In genomic region chr5:79890871-79891249, GRCh38 we compare ENCODE assay signal across 19 cellular contexts.
DNase-seq lines count a peak whose midpoint lies in the region; ATAC-seq and TF ChIP-seq lines count a peak whose summit lies in the region.
"Had no signal": no experiment of that assay in that cellular context is flagged by ENCODE, and none has a peak within 500 bp of the region (broad histone marks: within the 10 kb centered on the region; RNA-seq: fewer than 3 reads in every experiment).

No MANE protein-coding gene starts in this region.

- BruUV-seq in OCI-LY7 (replicated peaks; lab: Mats Ljungman, UMichigan), result no TSS peak

- no peak for TF ChIP-seq CTCF in DOHH2 (IDR thresholded peaks at IDR 0.05; ENCODE audit: low read depth, low read length, poor library complexity, severe bottlenecking)
- TF ChIP-seq CTCF in OCI-LY7 (conservative IDR thresholded peaks at IDR 0.05; ENCODE audit: low read length), result no peak
- TF ChIP-seq CTCF in neural crest cell (conservative IDR thresholded peaks at IDR 0.05), result peak; percentile 35
- no peak for TF ChIP-seq CTCF in body of pancreas (IDR thresholded peaks at IDR 0.05)
- no peak for TF ChIP-seq CTCF in transverse colon (IDR thresholded peaks at IDR 0.05)

- TF ChIP-seq POLR2A in body of pancreas (IDR thresholded peaks at IDR 0.05) (no peak), transverse colon (IDR thresholded peaks at IDR 0.05) (no peak)

- peaks cover 6% of the 10 kb centered on the region for H3K9me3 Mint-ChIP-seq in neural crest cell

- H3K9me2 ChIP-seq in DOHH2 (replicated peaks; ENCODE audit: control insufficient read depth, low read length), result no peaks in the 10 kb centered on the region
- no peaks in the 10 kb centered on the region for H3K9me2 ChIP-seq in OCI-LY7 (ENCODE audit: insufficient read depth, low read length)
- H3K9me2 ChIP-seq: SK-N-SH had no signal

- H3K36me3 Mint-ChIP-seq in neural crest cell (ENCODE audit: low read depth), result no peaks in the 10 kb centered on the region
- H3K36me3 Mint-ChIP-seq: CD8-positive, alpha-beta memory T cell; IgD-negative memory B cell had no signal

- WGBS in body of pancreas, 2 donors, result 74 to 87% methylated on average over 5 of the region's 5 CpGs
- 56 to 83% methylated on average over 2 to 5 of the region's 5 CpGs for WGBS in transverse colon (ENCODE audit: low coverage in 1 of 2), 2 donors

- H3K79me2 ChIP-seq in DOHH2 (ENCODE audit: control insufficient read depth, low read length), result no peaks in the 10 kb centered on the region
- H3K79me2 ChIP-seq in OCI-LY7 (ENCODE audit: insufficient read depth, low read depth, low read length), result no peaks in the 10 kb centered on the region

- H3K4me3 ChIP-seq in DOHH2 (ENCODE audit: low read length), result no peak overlapping the region
- no peak overlapping the region for H3K4me3 ChIP-seq in OCI-LY7 (ENCODE audit: low read depth, low read length, poor library complexity, severe bottlenecking)
- H3K4me3 ChIP-seq in body of pancreas, result no peak overlapping the region
- no peak overlapping the region for H3K4me3 ChIP-seq in transverse colon

- H3K4me2 ChIP-seq in DOHH2 (ENCODE audit: low read length) (peak overlapping the region; percentile 19), OCI-LY7 (ENCODE audit: low read length) (peak overlapping the region; percentile 27; the same call in 1 of the 2 replicates)
- H3K4me2 ChIP-seq: KMS-11, SK-N-SH had no signal

- H3K27ac ChIP-seq in DOHH2 (ENCODE audit: low read depth, low read length), result no peak overlapping the region
- peak overlapping the region; percentile 71 for H3K27ac ChIP-seq in OCI-LY7 (ENCODE audit: low read depth, low read length, poor library complexity, severe bottlenecking)
- H3K27ac ChIP-seq in body of pancreas, result no peak overlapping the region
- no peak overlapping the region for H3K27ac ChIP-seq in transverse colon
- H3K27ac ChIP-seq: HL-60, KMS-11 had no signal

- H3K27me3 Mint-ChIP-seq in neural crest cell (ENCODE audit: low read depth), result peaks cover 3% of the 10 kb centered on the region

- no peaks in the 10 kb centered on the region for H3F3A ChIP-seq in DOHH2 (ENCODE audit: control insufficient read depth, insufficient read depth)

- POLR2A ChIA-PET in OCI-LY7 (lab: Charles Lee), result interaction anchor here (0.8 to 1.2 kb wide), 4 partner anchors 12 to 413 kb away, joined by 3 to 4 read pairs (median 3); no protein-coding TSS in a partner anchor

- DNase-seq in OCI-LY7 (ENCODE audit: low spot score) (no peak), neural crest cell (ENCODE audit: low read depth, low spot score) (no peak), NCI-H2029 (lab: John Stamatoyannopoulos, UW) (no peak), DMS53 (lab: John Stamatoyannopoulos, UW) (no peak), body of pancreas (no peak), transverse colon (no peak)
- DNase-seq: CD8-positive, alpha-beta memory T cell; DMS79 treated with DMSO at 0.1 percent for 48 hours; NCI-H1092 treated with DMSO at 0.1 percent for 48 hours; NCI-H1436; NCI-H187; NCI-H2107; NCI-H446 treated with DMSO at 0.1 percent for 48 hours; NCI-H526 treated with DMSO at 0.1 percent for 48 hours; SK-N-SH had no signal

- in situ Hi-C loops in transverse colon (cut with MboI; ENCODE audit: low pct_ligation_motif_present in 1 of 4, low pct_unique_long_range_greater_than_20kb in 1 of 4, low sequenced_read_pairs in 3 of 4), result no loop called here

- TF ChIP-seq EP300 in transverse colon (IDR thresholded peaks at IDR 0.05; ENCODE audit: low read depth), result no peak

- H3K4me1 ChIP-seq in DOHH2 (ENCODE audit: control insufficient read depth, low read length) (peaks cover 56% of the 10 kb centered on the region), OCI-LY7 (ENCODE audit: insufficient read depth, low read length, poor library complexity, severe bottlenecking) (peaks cover 46% of the 10 kb centered on the region), body of pancreas (no peaks in the 10 kb centered on the region), transverse colon (no peaks in the 10 kb centered on the region)

- intact Hi-C loops in OCI-LY7 (cut with micrococcal nuclease; ENCODE audit: unreplicated experiment) (no loop called here), body of pancreas (cut with DNase I) (no loop called here), transverse colon (cut with DNase I; ENCODE audit: low total_unique reads) (no loop called here)

- H3K4me1 Mint-ChIP-seq in neural crest cell, result no peaks in the 10 kb centered on the region
- H3K4me1 Mint-ChIP-seq: CD8-positive, alpha-beta memory T cell had no signal

- ATAC-seq in body of pancreas, result no peak

- H3K27me3 ChIP-seq in DOHH2 (ENCODE audit: control insufficient read depth, low read length) (no peaks in the 10 kb centered on the region), body of pancreas (no peaks in the 10 kb centered on the region), transverse colon (no peaks in the 10 kb centered on the region)

- H4K20me1 ChIP-seq in DOHH2 (ENCODE audit: control insufficient read depth, insufficient read depth, low read depth, low read length), result no peaks in the 10 kb centered on the region
- H4K20me1 ChIP-seq in OCI-LY7 (ENCODE audit: insufficient read depth, low read length), result no peaks in the 10 kb centered on the region

- H3K36me3 ChIP-seq in DOHH2 (ENCODE audit: control insufficient read depth, low read length) (peaks cover 12% of the 10 kb centered on the region), OCI-LY7 (ENCODE audit: insufficient read depth, low read length) (peaks cover 25% of the 10 kb centered on the region), body of pancreas (replicated peaks in 1 of 2; ENCODE audit: insufficient read depth in 1 of 2, low read depth in 2 of 2) (no peaks in the 10 kb centered on the region), transverse colon (no peaks in the 10 kb centered on the region)

- no peak overlapping the region for H3K27ac Mint-ChIP-seq in neural crest cell (ENCODE audit: unreplicated experiment)
- H3K27ac Mint-ChIP-seq: CD8-positive, alpha-beta memory T cell; IgD-negative memory B cell had no signal

- no peak overlapping the region for H3K4me3 Mint-ChIP-seq in neural crest cell
- H3K4me3 Mint-ChIP-seq: CD8-positive, alpha-beta memory T cell had no signal

- peak overlapping the region; percentile 64 for H2AFZ ChIP-seq in OCI-LY7 (ENCODE audit: low read length)

- CTCF ChIA-PET in OCI-LY7 (lab: Charles Lee; ENCODE audit: unreplicated experiment), result interaction anchor here (1.1 to 1.3 kb wide), 2 partner anchors 9 to 15 kb away, joined by 3 to 5 read pairs; no protein-coding TSS in a partner anchor

- H3K9me3 ChIP-seq in DOHH2 (ENCODE audit: control insufficient read depth, insufficient read depth, low read length), result peaks cover 18% of the 10 kb centered on the region
- H3K9me3 ChIP-seq in OCI-LY7 (ENCODE audit: low read length), result peaks cover 26% of the 10 kb centered on the region
- H3K9me3 ChIP-seq in body of pancreas, result no peaks in the 10 kb centered on the region
- H3K9me3 ChIP-seq in transverse colon, result no peaks in the 10 kb centered on the region
- H3K9me3 ChIP-seq: SK-N-SH had no signal
